8 cellular contexts compared by ENCODE assay signal in genomic region chr2:126527836-126528490, GRCh38.
DNase-seq lines count a peak whose midpoint lies in the region; ATAC-seq and TF ChIP-seq lines count a peak whose summit lies in the region.

No MANE protein-coding gene starts in this region.

- H3K9me3 Mint-ChIP-seq in activated naive CD8-positive, alpha-beta T cell treated with anti-CD3 and anti-CD28 coated beads, Interleukin-2, amount 10 ng/mL, durations not matched to agents 7 days and 5 days, result no peaks in the 10 kb centered on the region

- H3K4me3 ChIP-seq in BJ (ENCODE audit: low read depth, low read length), result no peak overlapping the region

- H3K27me3 Mint-ChIP-seq in activated naive CD8-positive, alpha-beta T cell treated with anti-CD3 and anti-CD28 coated beads, Interleukin-2, amount 10 ng/mL, durations not matched to agents 7 days and 5 days, result peaks cover 5% of the 10 kb centered on the region

- ATAC-seq in GM18873 (IDR thresholded peaks at IDR 0.05; ENCODE audit: low FRiP score, unreplicated experiment) (peak; percentile 80), HG03196 (IDR thresholded peaks at IDR 0.05; ENCODE audit: unreplicated experiment) (peak; percentile 55)
- peak; percentile 82 for ATAC-seq in activated naive CD8-positive, alpha-beta T cell treated with anti-CD3 and anti-CD28 coated beads, Interleukin-2, amount 10 ng/mL, durations not matched to agents 7 days and 5 days (ENCODE audit: low read depth)

- no peaks in the 10 kb centered on the region for H3K36me3 Mint-ChIP-seq in activated naive CD8-positive, alpha-beta T cell treated with anti-CD3 and anti-CD28 coated beads, Interleukin-2, amount 10 ng/mL, durations not matched to agents 7 days and 5 days

- no peaks in the 10 kb centered on the region for H3K36me3 ChIP-seq in BJ (ENCODE audit: control insufficient read depth, insufficient read depth, low read length)

- POLR2A ChIA-PET in BJ (lab: Charles Lee), result no interaction called here
- POLR2A ChIA-PET in activated naive CD8-positive, alpha-beta T cell treated with anti-CD3 and anti-CD28 coated beads, Interleukin-2, amount 10 ng/mL, durations not matched to agents 7 days and 5 days (lab: Charles Lee), result interaction anchor here (0.9 to 1.6 kb wide), 3 partner anchors 130 to 250 kb away, joined by 4 to 6 read pairs (median 4); no protein-coding TSS in a partner anchor

- CTCF ChIA-PET in BJ (lab: Yijun Ruan, JAX), result interaction anchor here (0.6 to 5.8 kb wide), 11 partner anchors 9 to 255 kb away, joined by 3 to 59 read pairs (median 4); no protein-coding TSS in a partner anchor

- peaks cover 1% of the 10 kb centered on the region for H3K4me1 Mint-ChIP-seq in activated naive CD8-positive, alpha-beta T cell treated with anti-CD3 and anti-CD28 coated beads, Interleukin-2, amount 10 ng/mL, durations not matched to agents 7 days and 5 days

- no peak overlapping the region for H3K4me3 Mint-ChIP-seq in activated naive CD8-positive, alpha-beta T cell treated with anti-CD3 and anti-CD28 coated beads, Interleukin-2, amount 10 ng/mL, durations not matched to agents 7 days and 5 days

- H3K27ac Mint-ChIP-seq in activated naive CD8-positive, alpha-beta T cell treated with anti-CD3 and anti-CD28 coated beads, Interleukin-2, amount 10 ng/mL, durations not matched to agents 7 days and 5 days, result no peak overlapping the region

- H3K27me3 ChIP-seq in BJ (ENCODE audit: control insufficient read depth, insufficient read depth, low read length), result no peaks in the 10 kb centered on the region

- DNase-seq in BJ (ENCODE audit: low read depth) (no peak), SK-N-DZ (ENCODE audit: low spot score) (peak; percentile 25), iPS DF 19.7 (ENCODE audit: low read depth, low spot score) (peak; percentile 38), hippocampal formation (lab: John Stamatoyannopoulos, UW) (no peak)
- peak; percentile 53 for DNase-seq in activated naive CD8-positive, alpha-beta T cell treated with anti-CD3 and anti-CD28 coated beads, Interleukin-2, amount 10 ng/mL, durations not matched to agents 7 days and 5 days
- DNase-seq in stimulated activated CD4-positive, alpha-beta T cell treated with anti-CD3 and anti-CD28 coated beads, Interleukin-4, amount 100 ng/mL, for 24 hours, result peak; percentile 74

- peak; percentile 56 for TF ChIP-seq CTCF in BJ (IDR thresholded peaks at IDR 0.05; ENCODE audit: insufficient read depth, low read depth, low read length)

Comparison
In these comparisons a context has a peak if more than half of its experiments do, and no peak if none do; other contexts are left out.
1. DNase-seq: peak in SK-N-DZ (single experiment), activated naive CD8-positive, alpha-beta T cell treated with anti-CD3 and anti-CD28 coated beads, Interleukin-2, amount 10 ng/mL, durations not matched to agents 7 days and 5 days (single experiment), iPS DF 19.7 (single experiment) and stimulated activated CD4-positive, alpha-beta T cell treated with anti-CD3 and anti-CD28 coated beads, Interleukin-4, amount 100 ng/mL, for 24 hours (single experiment); none in BJ (single experiment) and hippocampal formation (0 of 2).
2. Peak in every context shown above with its lines, with median percentiles within 50 percentile points of each other: ATAC-seq.